ENCODE assay signal across 18 cellular contexts in the genomic region with DNA sequence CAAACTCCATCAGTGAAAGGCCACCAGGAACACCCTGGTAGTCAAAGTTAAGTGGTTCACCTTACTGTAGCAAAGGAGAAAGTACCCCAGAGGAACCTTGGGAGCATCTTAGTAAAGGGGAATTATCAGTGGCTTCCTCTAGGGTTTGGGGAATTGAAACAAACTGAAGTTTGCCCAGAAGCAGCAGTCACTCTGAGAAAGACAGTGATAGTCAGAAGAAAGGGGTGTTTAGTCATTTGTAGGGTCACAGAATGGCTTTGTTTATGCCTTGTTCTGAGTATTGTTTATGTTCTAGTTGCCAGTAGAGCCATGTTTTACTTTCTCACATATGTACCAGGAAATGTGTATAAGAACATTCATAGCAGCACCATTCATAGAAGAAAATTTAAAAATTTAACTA.
A peak's percentile ranks its signal among the peaks of the same experiment; 100 is the strongest.
DNase-seq lines count a peak whose midpoint lies in the region; ATAC-seq and TF ChIP-seq lines count a peak whose summit lies in the region.
"Had no signal": no experiment of that assay in that cellular context is flagged by ENCODE, and none has a peak within 500 bp of the region (broad histone marks: within the 10 kb centered on the region; RNA-seq: fewer than 3 reads in every experiment).

No MANE protein-coding gene starts in this region.

- H3K36me3 ChIP-seq in right lobe of liver (no peaks in the 10 kb centered on the region), body of pancreas (replicated peaks in 1 of 2; ENCODE audit: insufficient read depth in 1 of 2, low read depth in 2 of 2) (no peaks in the 10 kb centered on the region)
- H3K36me3 ChIP-seq: thyroid gland had no signal

- H3K27me3 ChIP-seq in right lobe of liver: no peaks in the 10 kb centered on the region
- H3K27me3 ChIP-seq in CD4-positive, alpha-beta T cell (ENCODE audit: control insufficient read depth, insufficient read depth, low read length): no peaks in the 10 kb centered on the region
- H3K27me3 ChIP-seq in body of pancreas: no peaks in the 10 kb centered on the region
- H3K27me3 ChIP-seq: thyroid gland had no signal

- no peaks in the 10 kb centered on the region for H3K4me1 Mint-ChIP-seq in stimulated activated effector memory CD8-positive, alpha-beta T cell treated with anti-CD3 and anti-CD28 coated beads, Interleukin-12 subunit alpha, Interleukin-12 subunit beta, amount 100 ng/mL, for 72 hours
- peaks cover 7% of the 10 kb centered on the region for H3K4me1 Mint-ChIP-seq in CD4-positive, alpha-beta T cell (ENCODE audit: low read depth)

- H3K9me3 Mint-ChIP-seq in stimulated activated effector memory CD8-positive, alpha-beta T cell treated with anti-CD3 and anti-CD28 coated beads, Interleukin-12 subunit alpha, Interleukin-12 subunit beta, amount 100 ng/mL, for 72 hours: peaks cover 2% of the 10 kb centered on the region
- H3K9me3 Mint-ChIP-seq in CD4-positive, alpha-beta T cell: no peaks in the 10 kb centered on the region
- H3K9me3 Mint-ChIP-seq: activated naive CD4-positive, alpha-beta T cell treated with anti-CD3 and anti-CD28 coated beads, Interleukin-2, amount 50 U/mL, for 72 hours; CD8-positive, alpha-beta T cell had no signal

- H3K4me1 ChIP-seq in right lobe of liver: peaks cover 0 to 23% (median 5%) of the 10 kb centered on the region in 4 donors
- peaks cover 25% of the 10 kb centered on the region for H3K4me1 ChIP-seq in body of pancreas

- TF ChIP-seq POLR2A in right lobe of liver (IDR thresholded peaks at IDR 0.05) (no peak), body of pancreas (IDR thresholded peaks at IDR 0.05) (no peak)

- no peak overlapping the region for H3K27ac Mint-ChIP-seq in stimulated activated effector memory CD8-positive, alpha-beta T cell treated with anti-CD3 and anti-CD28 coated beads, Interleukin-12 subunit alpha, Interleukin-12 subunit beta, amount 100 ng/mL, for 72 hours
- H3K27ac Mint-ChIP-seq in CD4-positive, alpha-beta T cell: no peak overlapping the region
- H3K27ac Mint-ChIP-seq: activated naive CD4-positive, alpha-beta T cell treated with anti-CD3 and anti-CD28 coated beads, Interleukin-2, amount 50 U/mL, for 72 hours; CD8-positive, alpha-beta T cell; effector memory CD8-positive, alpha-beta T cell; WTC11 had no signal

- POLR2A ChIA-PET in CD4-positive, alpha-beta T cell (lab: Charles Lee): no interaction called here

- DNase-seq in stimulated activated effector memory CD8-positive, alpha-beta T cell treated with anti-CD3 and anti-CD28 coated beads, Interleukin-12 subunit alpha, Interleukin-12 subunit beta, amount 100 ng/mL, for 72 hours (ENCODE audit: low spot score in 2 of 2): no peak
- DNase-seq in right lobe of liver (no peak), body of pancreas (no peak), T1000 (lab: John Stamatoyannopoulos, UW) (no peak)
- DNase-seq in CD4-positive, alpha-beta T cell: no peak
- DNase-seq: CD8-positive, alpha-beta T cell; effector memory CD8-positive, alpha-beta T cell; EL; occipital lobe; OCI-M1; thyroid gland had no signal

- H3K27ac ChIP-seq in right lobe of liver (no peak overlapping the region), body of pancreas (no peak overlapping the region)
- H3K27ac ChIP-seq in CD4-positive, alpha-beta T cell (ENCODE audit: low read depth, low read length): no peak overlapping the region
- H3K27ac ChIP-seq: thyroid gland had no signal

- H3K4me3 ChIP-seq in right lobe of liver: no peak overlapping the region
- H3K4me3 ChIP-seq in body of pancreas: no peak overlapping the region
- H3K4me3 ChIP-seq: thyroid gland had no signal

- H3K36me3 Mint-ChIP-seq in stimulated activated effector memory CD8-positive, alpha-beta T cell treated with anti-CD3 and anti-CD28 coated beads, Interleukin-12 subunit alpha, Interleukin-12 subunit beta, amount 100 ng/mL, for 72 hours: no peaks in the 10 kb centered on the region
- no peaks in the 10 kb centered on the region for H3K36me3 Mint-ChIP-seq in CD4-positive, alpha-beta T cell (ENCODE audit: low read depth)
- H3K36me3 Mint-ChIP-seq: activated naive CD4-positive, alpha-beta T cell treated with anti-CD3 and anti-CD28 coated beads, Interleukin-2, amount 50 U/mL, for 72 hours; CD8-positive, alpha-beta T cell; WTC11 had no signal

- H3K9me3 ChIP-seq in right lobe of liver (no peaks in the 10 kb centered on the region), body of pancreas (no peaks in the 10 kb centered on the region)
- H3K9me3 ChIP-seq in CD4-positive, alpha-beta T cell (ENCODE audit: control insufficient read depth, low read length): no peaks in the 10 kb centered on the region
- H3K9me3 ChIP-seq: thyroid gland had no signal

- CTCF ChIA-PET in CD4-positive, alpha-beta T cell (lab: Charles Lee): no interaction called here

- H3K27me3 Mint-ChIP-seq in CD4-positive, alpha-beta T cell: no peaks in the 10 kb centered on the region
- H3K27me3 Mint-ChIP-seq: effector memory CD8-positive, alpha-beta T cell had no signal

- peak; percentile 76 for ATAC-seq in GM18907 (IDR thresholded peaks at IDR 0.05; ENCODE audit: unreplicated experiment)
- peak; percentile 86 for ATAC-seq in GM21619 (IDR thresholded peaks at IDR 0.05; ENCODE audit: unreplicated experiment)
- ATAC-seq in HG03060 (IDR thresholded peaks at IDR 0.05; ENCODE audit: low read depth, unreplicated experiment): peak; percentile 60
- ATAC-seq in stimulated activated effector memory CD8-positive, alpha-beta T cell treated with anti-CD3 and anti-CD28 coated beads, Interleukin-12 subunit alpha, Interleukin-12 subunit beta, amount 100 ng/mL, for 72 hours: peak; percentile 57
- ATAC-seq in right lobe of liver: no peak
- no peak for ATAC-seq in CD4-positive, alpha-beta T cell (ENCODE audit: poor library complexity)
- ATAC-seq in body of pancreas: no peak
- ATAC-seq: CD8-positive, alpha-beta T cell; effector memory CD8-positive, alpha-beta T cell; HCT116; SK-N-SH treated with all-trans-retinoic acid at 6 μM for 48 hours; WTC11 had no signal

- no peak overlapping the region for H3K4me3 Mint-ChIP-seq in stimulated activated effector memory CD8-positive, alpha-beta T cell treated with anti-CD3 and anti-CD28 coated beads, Interleukin-12 subunit alpha, Interleukin-12 subunit beta, amount 100 ng/mL, for 72 hours
- H3K4me3 Mint-ChIP-seq in CD4-positive, alpha-beta T cell: no peak overlapping the region
- H3K4me3 Mint-ChIP-seq: CD8-positive, alpha-beta T cell; effector memory CD8-positive, alpha-beta T cell; WTC11 had no signal

- no peak for TF ChIP-seq CTCF in right lobe of liver (IDR thresholded peaks at IDR 0.05)
- no peak for TF ChIP-seq CTCF in CD4-positive, alpha-beta T cell (IDR thresholded peaks at IDR 0.05)
- no peak for TF ChIP-seq CTCF in body of pancreas (IDR thresholded peaks at IDR 0.05)

- intact Hi-C loops in right lobe of liver (cut with DNase I) (no loop called here), body of pancreas (cut with DNase I) (no loop called here)
- intact Hi-C loops in CD4-positive, alpha-beta T cell (cut with DNase I, micrococcal nuclease): no loop called here

Comparison
In these comparisons a context has a peak if more than half of its experiments do, and no peak if none do; other contexts are left out.
1. ATAC-seq: peak in GM18907 (single experiment), GM21619 (single experiment), HG03060 (single experiment) and stimulated activated effector memory CD8-positive, alpha-beta T cell treated with anti-CD3 and anti-CD28 coated beads, Interleukin-12 subunit alpha, Interleukin-12 subunit beta, amount 100 ng/mL, for 72 hours (single experiment); none in right lobe of liver (0 of 4), CD4-positive, alpha-beta T cell (single experiment) and body of pancreas (single experiment).